ENCODE assay signal across 11 cellular contexts in the genomic region with DNA sequence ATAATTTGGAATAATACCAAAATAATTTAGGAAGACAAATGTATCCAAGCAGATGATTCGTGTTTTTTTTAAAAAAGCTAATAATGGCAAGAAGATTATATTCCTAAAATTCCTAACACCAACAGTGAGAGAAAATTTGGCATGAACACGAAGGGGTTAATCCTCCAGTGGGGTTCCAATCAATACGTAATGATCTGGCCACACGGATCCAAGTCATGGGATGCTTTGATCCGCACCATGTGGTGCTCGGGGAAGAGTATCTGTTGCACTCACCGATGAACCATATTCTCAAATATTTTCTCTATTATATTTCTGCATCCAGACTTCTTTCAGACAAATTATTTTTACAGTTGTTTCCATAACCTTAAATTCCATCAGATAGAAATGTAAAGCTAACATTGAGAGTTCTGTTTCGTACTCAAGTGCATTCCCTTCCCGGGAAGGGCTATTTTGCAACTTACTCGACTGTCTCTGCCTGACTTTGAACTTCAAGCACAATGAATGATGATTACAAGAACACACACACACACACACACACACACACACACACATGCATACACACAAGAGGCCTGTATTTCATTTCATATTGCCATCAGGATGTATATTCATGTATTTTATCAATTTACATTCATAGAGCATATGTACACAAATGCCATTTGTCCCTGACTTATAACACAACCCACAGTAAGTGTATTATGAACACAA.
A peak's percentile ranks its signal among the peaks of the same experiment; 100 is the strongest.
DNase-seq lines count a peak whose midpoint lies in the region; ATAC-seq lines count a peak whose summit lies in the region.
"Had no signal": no experiment of that assay in that cellular context is flagged by ENCODE, and none has a peak within 500 bp of the region (broad histone marks: within the 10 kb centered on the region; RNA-seq: fewer than 3 reads in every experiment).

No MANE protein-coding gene starts in this region.

- H3K4me1 Mint-ChIP-seq in activated CD4-positive, alpha-beta T cell treated with anti-CD3 and anti-CD28 coated beads for 36 hours: peaks cover 58% of the 10 kb centered on the region
- H3K4me1 Mint-ChIP-seq in activated CD4-positive, alpha-beta T cell treated with anti-CD3 and anti-CD28 coated beads, Interleukin-2, amount 10 ng/mL, durations not matched to agents 7 days and 5 days: peaks cover 32% of the 10 kb centered on the region
- H3K4me1 Mint-ChIP-seq in activated naive CD8-positive, alpha-beta T cell treated with anti-CD3 and anti-CD28 coated beads for 36 hours: peaks cover 61% of the 10 kb centered on the region
- H3K4me1 Mint-ChIP-seq in stimulated activated memory B cell treated with anti-CD40 and anti-IgM and Interleukin-4, amounts not matched to agents 10 μg/mL and 1 μg/mL and 100 μg/mL, for 72 hours: peaks cover 31% of the 10 kb centered on the region
- H3K4me1 Mint-ChIP-seq: WTC11 had no signal

- peaks cover 7% of the 10 kb centered on the region for H3K9me3 Mint-ChIP-seq in activated CD4-positive, alpha-beta T cell treated with anti-CD3 and anti-CD28 coated beads for 36 hours (ENCODE audit: low read depth)
- peaks cover 5% of the 10 kb centered on the region for H3K9me3 Mint-ChIP-seq in activated CD4-positive, alpha-beta T cell treated with anti-CD3 and anti-CD28 coated beads, Interleukin-2, amount 10 ng/mL, durations not matched to agents 7 days and 5 days
- H3K9me3 Mint-ChIP-seq in activated naive CD8-positive, alpha-beta T cell treated with anti-CD3 and anti-CD28 coated beads for 36 hours: peaks cover 8% of the 10 kb centered on the region
- no peaks in the 10 kb centered on the region for H3K9me3 Mint-ChIP-seq in stimulated activated memory B cell treated with anti-CD40 and anti-IgM and Interleukin-4, amounts not matched to agents 10 μg/mL and 1 μg/mL and 100 μg/mL, for 72 hours

- H3K36me3 Mint-ChIP-seq in activated CD4-positive, alpha-beta T cell treated with anti-CD3 and anti-CD28 coated beads for 36 hours (ENCODE audit: low read depth): peaks cover 63% of the 10 kb centered on the region
- peaks cover 50% of the 10 kb centered on the region for H3K36me3 Mint-ChIP-seq in activated CD4-positive, alpha-beta T cell treated with anti-CD3 and anti-CD28 coated beads, Interleukin-2, amount 10 ng/mL, durations not matched to agents 7 days and 5 days (ENCODE audit: low read depth)
- H3K36me3 Mint-ChIP-seq in activated naive CD8-positive, alpha-beta T cell treated with anti-CD3 and anti-CD28 coated beads for 36 hours: peaks cover 65% of the 10 kb centered on the region
- peaks cover 48% of the 10 kb centered on the region for H3K36me3 Mint-ChIP-seq in stimulated activated memory B cell treated with anti-CD40 and anti-IgM and Interleukin-4, amounts not matched to agents 10 μg/mL and 1 μg/mL and 100 μg/mL, for 72 hours

- CTCF ChIA-PET in activated CD4-positive, alpha-beta T cell treated with anti-CD3 and anti-CD28 coated beads for 36 hours (lab: Charles Lee): interaction anchor here (0.5 to 1.1 kb wide), 2 partner anchors 41 to 570 kb away, joined by 3 read pairs; no protein-coding TSS in a partner anchor
- CTCF ChIA-PET in activated CD4-positive, alpha-beta T cell treated with anti-CD3 and anti-CD28 coated beads, Interleukin-2, amount 10 ng/mL, durations not matched to agents 7 days and 5 days (lab: Charles Lee): interaction anchor here (0.7 to 0.9 kb wide), 2 partner anchors 122 to 572 kb away, joined by 3 read pairs; no protein-coding TSS in a partner anchor

- no peak for DNase-seq in activated CD4-positive, alpha-beta T cell treated with anti-CD3 and anti-CD28 coated beads for 36 hours
- DNase-seq in activated CD4-positive, alpha-beta T cell treated with anti-CD3 and anti-CD28 coated beads, Interleukin-2, amount 10 ng/mL, durations not matched to agents 7 days and 5 days: no peak
- DNase-seq in activated naive CD8-positive, alpha-beta T cell treated with anti-CD3 and anti-CD28 coated beads for 36 hours: no peak
- DNase-seq in iris pigment epithelial cell (ENCODE audit: low read depth): peak; percentile 54
- DNase-seq in GDM1 (lab: John Stamatoyannopoulos, UW): no peak
- no peak for DNase-seq in NCI-H82 (lab: John Stamatoyannopoulos, UW)
- DNase-seq in epidermal melanocyte (ENCODE audit: insufficient read length, low spot score): no peak
- DNase-seq: 8988T, COR-L47 had no signal

- H3K27ac Mint-ChIP-seq in activated CD4-positive, alpha-beta T cell treated with anti-CD3 and anti-CD28 coated beads for 36 hours: peak overlapping the region; percentile 8
- H3K27ac Mint-ChIP-seq in activated CD4-positive, alpha-beta T cell treated with anti-CD3 and anti-CD28 coated beads, Interleukin-2, amount 10 ng/mL, durations not matched to agents 7 days and 5 days: no peak overlapping the region
- peak overlapping the region; percentile 72 for H3K27ac Mint-ChIP-seq in activated naive CD8-positive, alpha-beta T cell treated with anti-CD3 and anti-CD28 coated beads for 36 hours
- peak overlapping the region; percentile 40 for H3K27ac Mint-ChIP-seq in stimulated activated memory B cell treated with anti-CD40 and anti-IgM and Interleukin-4, amounts not matched to agents 10 μg/mL and 1 μg/mL and 100 μg/mL, for 72 hours
- H3K27ac Mint-ChIP-seq: WTC11 had no signal

- no peak for ATAC-seq in activated CD4-positive, alpha-beta T cell treated with anti-CD3 and anti-CD28 coated beads for 36 hours
- ATAC-seq in stimulated activated memory B cell treated with anti-CD40 and anti-IgM and Interleukin-4, amounts not matched to agents 10 μg/mL and 1 μg/mL and 100 μg/mL, for 72 hours: no peak
- ATAC-seq: WTC11 had no signal

- intact Hi-C loops in activated CD4-positive, alpha-beta T cell treated with anti-CD3 and anti-CD28 coated beads for 36 hours (cut with DNase I, micrococcal nuclease): no loop called here

- no peaks in the 10 kb centered on the region for H3K27me3 Mint-ChIP-seq in activated CD4-positive, alpha-beta T cell treated with anti-CD3 and anti-CD28 coated beads for 36 hours
- no peaks in the 10 kb centered on the region for H3K27me3 Mint-ChIP-seq in activated CD4-positive, alpha-beta T cell treated with anti-CD3 and anti-CD28 coated beads, Interleukin-2, amount 10 ng/mL, durations not matched to agents 7 days and 5 days
- H3K27me3 Mint-ChIP-seq in activated naive CD8-positive, alpha-beta T cell treated with anti-CD3 and anti-CD28 coated beads for 36 hours: no peaks in the 10 kb centered on the region
- no peaks in the 10 kb centered on the region for H3K27me3 Mint-ChIP-seq in stimulated activated memory B cell treated with anti-CD40 and anti-IgM and Interleukin-4, amounts not matched to agents 10 μg/mL and 1 μg/mL and 100 μg/mL, for 72 hours

- H3K4me3 Mint-ChIP-seq in activated CD4-positive, alpha-beta T cell treated with anti-CD3 and anti-CD28 coated beads for 36 hours: no peak overlapping the region
- no peak overlapping the region for H3K4me3 Mint-ChIP-seq in activated CD4-positive, alpha-beta T cell treated with anti-CD3 and anti-CD28 coated beads, Interleukin-2, amount 10 ng/mL, durations not matched to agents 7 days and 5 days
- H3K4me3 Mint-ChIP-seq in activated naive CD8-positive, alpha-beta T cell treated with anti-CD3 and anti-CD28 coated beads for 36 hours: no peak overlapping the region
- H3K4me3 Mint-ChIP-seq in stimulated activated memory B cell treated with anti-CD40 and anti-IgM and Interleukin-4, amounts not matched to agents 10 μg/mL and 1 μg/mL and 100 μg/mL, for 72 hours: no peak overlapping the region
- H3K4me3 Mint-ChIP-seq: WTC11 had no signal

- POLR2A ChIA-PET in activated CD4-positive, alpha-beta T cell treated with anti-CD3 and anti-CD28 coated beads for 36 hours (lab: Charles Lee): no interaction called here
- POLR2A ChIA-PET in activated CD4-positive, alpha-beta T cell treated with anti-CD3 and anti-CD28 coated beads, Interleukin-2, amount 10 ng/mL, durations not matched to agents 7 days and 5 days (lab: Charles Lee): no interaction called here
